ENCODE assay signal across 19 cellular contexts in genomic region chr7:128873234-128873633, GRCh38. TPM values are rescaled to one million over a fixed set of nuclear protein-coding genes. Genes with fewer than 3 reads are reported as not detected.
DNase-seq lines count a peak whose midpoint lies in the region; ATAC-seq, FAIRE-seq and TF ChIP-seq lines count a peak whose summit lies in the region.
"Had no signal": no experiment of that assay in that cellular context is flagged by ENCODE, and none has a peak within 500 bp of the region (broad histone marks: within the 10 kb centered on the region; RNA-seq: fewer than 3 reads in every experiment).

No MANE protein-coding gene starts in this region.

- POLR2A ChIA-PET in HCT116 (lab: Charles Lee) = interaction anchor here (0.9 kb wide), 1 partner anchor 10 kb away, joined by 3 read pairs; the partner anchor contains the start of gene ATP6V1F

- H3K27me3 Mint-ChIP-seq in GM23338 (ENCODE audit: insufficient read depth, low read depth, poor library complexity) = peaks cover 31% of the 10 kb centered on the region
- peaks cover 10% of the 10 kb centered on the region for H3K27me3 Mint-ChIP-seq in nephron progenitor cell (ENCODE audit: low read depth, poor library complexity)
- H3K27me3 Mint-ChIP-seq: CD8-positive, alpha-beta memory T cell had no signal

- H3F3A ChIP-seq in GM23338 (replicated peaks; ENCODE audit: low read depth) = 0 out of 2 replicates have a peak, but pooled peaks cover 4% of the 10 kb centered on the region

- H3K27ac ChIP-seq in GM23338 (ENCODE audit: low read depth) (no peak overlapping the region), HCT116 (ENCODE audit: low read depth, low read length) (no peak overlapping the region; the same call in 1 of the 2 replicates), small intestine (ENCODE audit: low read depth in 1 of 2, low read length in 1 of 2) (no peak overlapping the region)
- H3K27ac ChIP-seq: GM23248 had no signal

- CTCF ChIA-PET in HCT116 (lab: Charles Lee) = interaction anchor here (1.2 kb wide), 1 partner anchor 10 kb away, joined by 4 read pairs; no protein-coding TSS in a partner anchor

- H3K27ac Mint-ChIP-seq in GM23338 = no peak overlapping the region
- H3K27ac Mint-ChIP-seq in nephron progenitor cell = peak overlapping the region; percentile 32
- H3K27ac Mint-ChIP-seq: CD4-positive, CD25-positive, alpha-beta regulatory T cell; CD8-positive, alpha-beta memory T cell had no signal

- RAD21 ChIA-PET in HCT116 (lab: Charles Lee; ENCODE audit: low non-redundant PET in 1 of 2, low total read pairs in 2 of 2, uncharacterized antibody in 2 of 2, unreplicated experiment in 2 of 2) = no interaction called here

- H3K4me1 ChIP-seq in GM23338 (ENCODE audit: insufficient read depth) (peaks cover 10% of the 10 kb centered on the region), HCT116 (ENCODE audit: control insufficient read depth in 1 of 2, insufficient read depth in 2 of 2, low read length in 2 of 2) (peaks cover 24 to 59% of the 10 kb centered on the region in 2 experiments), small intestine (ENCODE audit: control insufficient read depth in 2 of 2, insufficient read depth in 1 of 2, low read depth in 1 of 2, low read length in 1 of 2) (peaks cover 3 to 4% of the 10 kb centered on the region in 2 donors)

- 44 to 74% (median 55%) methylated on average over 9 of the region's 9 CpGs for WGBS in small intestine, 3 donors

- H3K9me3 Mint-ChIP-seq in GM23338 = no peaks in the 10 kb centered on the region; the same call in 2 of the 3 replicates
- no peaks in the 10 kb centered on the region for H3K9me3 Mint-ChIP-seq in nephron progenitor cell
- H3K9me3 Mint-ChIP-seq: CD4-positive, CD25-positive, alpha-beta regulatory T cell; CD8-positive, alpha-beta memory T cell had no signal

- H3K4me3 Mint-ChIP-seq in GM23338 = no peak overlapping the region
- H3K4me3 Mint-ChIP-seq in nephron progenitor cell = no peak overlapping the region
- H3K4me3 Mint-ChIP-seq: CD4-positive, CD25-positive, alpha-beta regulatory T cell had no signal

- H3K79me2 ChIP-seq in GM23338 (replicated peaks; ENCODE audit: insufficient read depth) (no peaks in the 10 kb centered on the region), HCT116 (ENCODE audit: insufficient read depth, low read length) (no peaks in the 10 kb centered on the region)

- intact Hi-C loops in HCT116 (cut with micrococcal nuclease) = no loop called here

- no peak for TF ChIP-seq RAD21 in HCT116 (IDR thresholded peaks at IDR 0.05; ENCODE audit: low read depth)

- no peaks in the 10 kb centered on the region; the same call in 2 of the 3 replicates for H3K36me3 Mint-ChIP-seq in GM23338 (ENCODE audit: low read depth)
- no peaks in the 10 kb centered on the region for H3K36me3 Mint-ChIP-seq in nephron progenitor cell (ENCODE audit: low read depth)
- H3K36me3 Mint-ChIP-seq: CD4-positive, CD25-positive, alpha-beta regulatory T cell; CD8-positive, alpha-beta memory T cell had no signal

- no TSS peak for BruUV-seq in HCT116 (replicated peaks; lab: Mats Ljungman, UMichigan)

- peak; percentile 1; the same call in 2 of the 3 replicates for ATAC-seq in GM23338
- no peak for ATAC-seq in HCT116
- no peak for ATAC-seq in HG03196 (IDR thresholded peaks at IDR 0.05; ENCODE audit: unreplicated experiment)

- TF ChIP-seq CTCF in GM23338 (conservative IDR thresholded peaks at IDR 0.05; ENCODE audit: low read depth in 2 of 2) = no peak
- TF ChIP-seq CTCF in HCT116 (IDR thresholded peaks at IDR 0.05 in 2 of 3, conservative IDR thresholded peaks at IDR 0.05 in 1 of 3; ENCODE audit: borderline replicate concordance in 1 of 3, insufficient read depth in 1 of 3, low read depth in 2 of 3, low read length in 2 of 3) = no peak
- no peak for TF ChIP-seq CTCF in nephron progenitor cell (IDR thresholded peaks at IDR 0.05)

- TF ChIP-seq POLR2A in HCT116 (IDR thresholded peaks at IDR 0.05; ENCODE audit: borderline replicate concordance, extremely low read depth, insufficient read depth, insufficient read length) = no peak

- H3K4me3 ChIP-seq in GM23338 (no peak overlapping the region), HCT116 (replicated peaks in 1 of 2; ENCODE audit: low read depth in 1 of 2, low read length in 2 of 2) (no peak overlapping the region), small intestine (ENCODE audit: low read depth in 1 of 2, low read length in 2 of 2) (no peak overlapping the region)
- H3K4me3 ChIP-seq: GM23248 had no signal

- no peak for FAIRE-seq in small intestine (lab: Jason Lieb, UNC)
- FAIRE-seq: A204.1, GM12892, GM18507 had no signal

- DNase-seq in GM23338 (ENCODE audit: low spot score) (no peak), HCT116 (ENCODE audit: low read depth, low spot score) (no peak), nephron progenitor cell (no peak), small intestine (peak; percentile 28), D341Med (ENCODE audit: low spot score) (no peak)
- DNase-seq: ACHN; BE2C; C1 segment of cervical spinal cord; CD4-positive, CD25-positive, alpha-beta regulatory T cell; CD8-positive, alpha-beta memory T cell; COR-L47; DMS153; DMS79; GDM1; GM23248 had no signal

- H3K9ac ChIP-seq in HCT116 (ENCODE audit: low read length) = no peak overlapping the region
- H3K9ac ChIP-seq: GM23248 had no signal

- no peaks in the 10 kb centered on the region; the same call in 1 of the 2 replicates for H4K20me1 ChIP-seq in GM23338 (replicated peaks; ENCODE audit: insufficient read depth)
- no peaks in the 10 kb centered on the region for H4K20me1 ChIP-seq in HCT116 (ENCODE audit: insufficient read depth)

- H3K9me3 ChIP-seq in HCT116 (ENCODE audit: control insufficient read depth in 1 of 2, insufficient read depth in 1 of 2, low read depth in 1 of 2, low read length in 2 of 2) (no peaks in the 10 kb centered on the region), small intestine (ENCODE audit: control insufficient read depth, low read depth) (no peaks in the 10 kb centered on the region)
- H3K9me3 ChIP-seq: BE2C had no signal

- H3K9me2 ChIP-seq in GM23338 (ENCODE audit: insufficient read depth) (no peaks in the 10 kb centered on the region), HCT116 (ENCODE audit: insufficient read depth) (no peaks in the 10 kb centered on the region)

- H3K27me3 ChIP-seq in GM23338 (ENCODE audit: insufficient read depth) (peaks cover 41% of the 10 kb centered on the region), HCT116 (ENCODE audit: insufficient read depth, low read length) (no peaks in the 10 kb centered on the region), small intestine (ENCODE audit: control insufficient read depth in 2 of 2, insufficient read depth in 2 of 2, low read length in 2 of 2) (no peaks in the 10 kb centered on the region)
- H3K27me3 ChIP-seq: BE2C had no signal

- H3K4me1 Mint-ChIP-seq in GM23338 = peaks cover 15% of the 10 kb centered on the region
- H3K4me1 Mint-ChIP-seq in nephron progenitor cell = peaks cover 52% of the 10 kb centered on the region

- H2AFZ ChIP-seq in GM23338 (no peak overlapping the region), HCT116 (ENCODE audit: low read depth, low read length, poor library complexity, severe bottlenecking) (no peak overlapping the region)
- H2AFZ ChIP-seq: GM23248 had no signal

- H3K36me3 ChIP-seq in GM23338 (ENCODE audit: insufficient read depth) = no peaks in the 10 kb centered on the region
- no peaks in the 10 kb centered on the region for H3K36me3 ChIP-seq in HCT116 (ENCODE audit: control insufficient read depth in 1 of 2, insufficient read depth in 2 of 2, low read length in 2 of 2)
- no peaks in the 10 kb centered on the region for H3K36me3 ChIP-seq in small intestine (ENCODE audit: control insufficient read depth in 2 of 2, insufficient read depth in 2 of 2, low read length in 2 of 2)
- H3K36me3 ChIP-seq: BE2C had no signal

- H3K4me2 ChIP-seq in GM23338 (no peak overlapping the region), HCT116 (ENCODE audit: low read length) (peak overlapping the region; percentile 62; the same call in 1 of the 2 replicates)

TF ChIP-seq in GM23338, 12 proteins besides CTCF, POLR2A, EP300 and RAD21 (continues in another document):
- TF ChIP-seq POLR2AphosphoS5 (IDR thresholded peaks at IDR 0.05; ENCODE audit: low read depth) (no peak), JUNB (IDR thresholded peaks at IDR 0.05; ENCODE audit: unreplicated experiment) (no peak)

TF ChIP-seq in HCT116, 20 proteins besides CTCF, POLR2A, EP300 and RAD21 (continues in another document):
- TF ChIP-seq ZFX (IDR thresholded peaks at IDR 0.05) (no peak), POLR2AphosphoS5 (IDR thresholded peaks at IDR 0.05; ENCODE audit: low read depth, low read length) (no peak), ZNF274 (IDR thresholded peaks at IDR 0.05; ENCODE audit: low read depth, low read length) (no peak), EZH2phosphoT487 (IDR thresholded peaks at IDR 0.05; ENCODE audit: borderline replicate concordance) (no peak)
- TF ChIP-seq, protein P1, sequence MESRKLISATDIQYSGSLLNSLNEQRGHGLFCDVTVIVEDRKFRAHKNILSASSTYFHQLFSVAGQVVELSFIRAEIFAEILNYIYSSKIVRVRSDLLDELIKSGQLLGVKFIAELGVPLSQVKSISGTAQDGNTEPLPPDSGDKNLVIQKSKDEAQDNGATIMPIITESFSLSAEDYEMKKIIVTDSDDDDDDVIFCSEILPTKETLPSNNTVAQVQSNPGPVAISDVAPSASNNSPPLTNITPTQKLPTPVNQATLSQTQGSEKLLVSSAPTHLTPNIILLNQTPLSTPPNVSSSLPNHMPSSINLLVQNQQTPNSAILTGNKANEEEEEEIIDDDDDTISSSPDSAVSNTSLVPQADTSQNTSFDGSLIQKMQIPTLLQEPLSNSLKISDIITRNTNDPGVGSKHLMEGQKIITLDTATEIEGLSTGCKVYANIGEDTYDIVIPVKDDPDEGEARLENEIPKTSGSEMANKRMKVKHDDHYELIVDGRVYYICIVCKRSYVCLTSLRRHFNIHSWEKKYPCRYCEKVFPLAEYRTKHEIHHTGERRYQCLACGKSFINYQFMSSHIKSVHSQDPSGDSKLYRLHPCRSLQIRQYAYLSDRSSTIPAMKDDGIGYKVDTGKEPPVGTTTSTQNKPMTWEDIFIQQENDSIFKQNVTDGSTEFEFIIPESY (IDR thresholded peaks at IDR 0.05; ENCODE audit: extremely low read depth, insufficient replicate concordance, low read length) = no peak

RNA-seq across cellular contexts. Expression of gene ATP6V1F, which starts 10.6 kb away (rescaled TPM):
- 60.2 and 66.5 TPM in 2 replicates for total RNA-seq in GM23338 (2014; rRNA removed; shearing (Covaris generic))
- 271 and 294 TPM in 2 replicates for polyA plus RNA-seq in GM23338 (2016; fragmentation: Nextera tagmentation; extraction: Ambion mirVana)
- 149 TPM for total RNA-seq in HCT116 (2021; ENCODE audit: unreplicated experiment)
- 223 and 261 TPM in 2 replicates for polyA plus RNA-seq in HCT116 (2012)
- 100 to 1,000 TPM; 145 to 239 (median 162) TPM for polyA plus RNA-seq in small intestine

RNA-seq across cellular contexts. Expression of gene KCP, which starts 37.3 kb away (rescaled TPM):
- 0.76 and 1.3 TPM in 2 replicates for total RNA-seq in GM23338 (2014; rRNA removed; shearing (Covaris generic))
- polyA plus RNA-seq in GM23338 (2016; fragmentation: Nextera tagmentation; extraction: Ambion mirVana) = 0.99 and 1.1 TPM in 2 replicates
- total RNA-seq in HCT116 (2021; ENCODE audit: unreplicated experiment) = 1.6 TPM
- polyA plus RNA-seq in HCT116 (2012) = 0.79 and 1.2 TPM in 2 replicates
- 1 to 10 TPM in 2 of 3 donors, under 1 TPM in 1; 0.52 to 5.1 (median 2.7) TPM for polyA plus RNA-seq in small intestine
- total RNA-seq: GM23248 had no signal
- polyA plus RNA-seq: CD8-positive, alpha-beta memory T cell had no signal

RNA-seq across cellular contexts. Expression of gene FLNC, which starts 43.0 kb away (rescaled TPM):
- 9.4 and 11.8 TPM in 2 replicates for total RNA-seq in GM23338 (2014; rRNA removed; shearing (Covaris generic))
- polyA plus RNA-seq in GM23338 (2016; fragmentation: Nextera tagmentation; extraction: Ambion mirVana) = 0.64 and 0.65 TPM in 2 replicates
- total RNA-seq in HCT116 (2021; ENCODE audit: unreplicated experiment) = 42.8 TPM
- polyA plus RNA-seq in HCT116 (2012) = 38.4 and 60.1 TPM in 2 replicates
- 10 to 100 TPM in 2 of 3 donors, 1 to 10 TPM in 1; 8.1 to 13.0 (median 10.1) TPM for polyA plus RNA-seq in small intestine
- total RNA-seq: CD4-positive, CD25-positive, alpha-beta regulatory T cell; CD8-positive, alpha-beta memory T cell had no signal
- polyA plus RNA-seq: CD4-positive, CD25-positive, alpha-beta regulatory T cell; CD8-positive, alpha-beta memory T cell had no signal
